ENCODE assay signal across 22 cellular contexts in genomic region chr2:167136876-167137579, GRCh38.
DNase-seq lines count a peak whose midpoint lies in the region; ATAC-seq and TF ChIP-seq lines count a peak whose summit lies in the region.
"Had no signal": no experiment of that assay in that cellular context is flagged by ENCODE, and none has a peak within 500 bp of the region (broad histone marks: within the 10 kb centered on the region; RNA-seq: fewer than 3 reads in every experiment).

No MANE protein-coding gene starts in this region.

- no peaks in the 10 kb centered on the region for H4K20me1 ChIP-seq in SK-N-SH (ENCODE audit: insufficient read depth)
- H4K20me1 ChIP-seq: BLaER1 treated with 17β-estradiol and CSF1 and Interleukin-3, amounts not matched to agents 10 nM and 100 nM had no signal

- CTCF ChIA-PET in SK-N-SH (lab: Yijun Ruan, JAX) = no interaction called here

- H3K4me1 ChIP-seq in SK-N-SH (ENCODE audit: control insufficient read depth in 1 of 2, insufficient read depth in 2 of 2, low read depth in 1 of 2, low read length in 1 of 2) (peaks cover 3 to 34% of the 10 kb centered on the region in 2 experiments), gastroesophageal sphincter (peaks cover 0 to 7% (median 0%) of the 10 kb centered on the region in 3 donors)

- H3K27ac ChIP-seq in SK-N-SH (ENCODE audit: low read depth in 2 of 2, low read length in 1 of 2) (no peak overlapping the region), gastroesophageal sphincter (no peak overlapping the region)
- H3K27ac ChIP-seq: BLaER1 treated with 17β-estradiol and CSF1 and Interleukin-3, amounts not matched to agents 10 nM and 100 nM; HL-60; SJSA1 had no signal

- H3K4me3 ChIP-seq in SK-N-SH (ENCODE audit: low read depth in 2 of 2, low read length in 1 of 2) (no peak overlapping the region), fibroblast of mammary gland (ENCODE audit: control insufficient read depth, low read depth, low read length) (no peak overlapping the region), gastroesophageal sphincter (no peak overlapping the region)
- H3K4me3 ChIP-seq: BLaER1 treated with 17β-estradiol and CSF1 and Interleukin-3, amounts not matched to agents 10 nM and 100 nM; SJSA1 had no signal

- H3K9ac ChIP-seq in SK-N-SH = no peak overlapping the region
- H3K9ac ChIP-seq: BLaER1 treated with 17β-estradiol and CSF1 and Interleukin-3, amounts not matched to agents 10 nM and 100 nM had no signal

- DNase-seq in HFFc6 = no peak
- no peak for DNase-seq in SK-N-SH
- peak; percentile 19 for DNase-seq in fibroblast of mammary gland (ENCODE audit: low read depth)
- no peak for DNase-seq in DMS114 treated with DMSO at 0.1 percent for 48 hours (lab: John Stamatoyannopoulos, UW; ENCODE audit: unreplicated experiment)
- no peak for DNase-seq in NCI-H748 (lab: John Stamatoyannopoulos, UW; ENCODE audit: unreplicated experiment)
- DNase-seq: Calu3; CD8-positive, alpha-beta T cell; DMS53; H7; Karpas-422; MM.1S; NCI-H1105; NCI-H2081 treated with DMSO at 0.1 percent for 48 hours; NCI-H510A treated with DMSO at 0.1 percent for 48 hours; SW 1271 had no signal

- H3K4me2 ChIP-seq in SK-N-SH = 0 out of 2 replicates have a peak overlapping the region, but pooled peaks have one; percentile 21
- H3K4me2 ChIP-seq: BLaER1 treated with 17β-estradiol and CSF1 and Interleukin-3, amounts not matched to agents 10 nM and 100 nM had no signal

- POLR2A ChIA-PET in SK-N-SH (lab: Yijun Ruan, JAX) = no interaction called here

- peaks cover 20% of the 10 kb centered on the region for H3F3A ChIP-seq in SK-N-SH (replicated peaks; ENCODE audit: insufficient read depth)

- no peak for ATAC-seq in GM19035 (IDR thresholded peaks at IDR 0.05; ENCODE audit: unreplicated experiment)
- ATAC-seq in gastroesophageal sphincter = no peak
- ATAC-seq: CD8-positive, alpha-beta T cell had no signal

- H3K9me3 ChIP-seq in SK-N-SH (no peaks in the 10 kb centered on the region), gastroesophageal sphincter (no peaks in the 10 kb centered on the region)
- H3K9me3 ChIP-seq: BLaER1 treated with 17β-estradiol and CSF1 and Interleukin-3, amounts not matched to agents 10 nM and 100 nM; SJSA1 had no signal

- TF ChIP-seq POLR2A in gastroesophageal sphincter (IDR thresholded peaks at IDR 0.05) = no peak

- H3K27me3 Mint-ChIP-seq in HFFc6 (ENCODE audit: insufficient read depth) (no peaks in the 10 kb centered on the region; the same call in 1 of the 2 replicates), nephron (ENCODE audit: low read depth) (no peaks in the 10 kb centered on the region)
- H3K27me3 Mint-ChIP-seq: IgD-negative memory B cell had no signal

- TF ChIP-seq EP300 in SK-N-SH (IDR thresholded peaks at IDR 0.05; ENCODE audit: borderline replicate concordance in 1 of 2, low read depth in 1 of 2, low read length in 1 of 2) = peak in 1 of 2 experiments; percentile 13; a peak in 1 of 4 replicates
- TF ChIP-seq EP300 in gastroesophageal sphincter (IDR thresholded peaks at IDR 0.05) = no peak

- no peak overlapping the region for H3K4me3 Mint-ChIP-seq in HFFc6
- H3K4me3 Mint-ChIP-seq in nephron = no peak overlapping the region
- H3K4me3 Mint-ChIP-seq: CD8-positive, alpha-beta T cell; IgD-negative memory B cell had no signal

- H3K9me2 ChIP-seq in SK-N-SH = no peaks in the 10 kb centered on the region

- WGBS in SK-N-SH (ENCODE audit: low lambda C conversion rate) = 58% methylated on average over 5 of the region's 5 CpGs
- 60 to 69% methylated on average over 5 of the region's 5 CpGs for WGBS in gastroesophageal sphincter (ENCODE audit: low coverage in 1 of 2), 2 donors

- no peaks in the 10 kb centered on the region for H3K36me3 ChIP-seq in SK-N-SH (replicated peaks in 1 of 2; ENCODE audit: control insufficient read depth in 1 of 2, insufficient read depth in 2 of 2, low read length in 1 of 2)
- no peaks in the 10 kb centered on the region for H3K36me3 ChIP-seq in gastroesophageal sphincter
- H3K36me3 ChIP-seq: BLaER1 treated with 17β-estradiol and CSF1 and Interleukin-3, amounts not matched to agents 10 nM and 100 nM; SJSA1 had no signal

- H3K36me3 Mint-ChIP-seq in HFFc6 (ENCODE audit: low read depth) (peaks cover 4% of the 10 kb centered on the region; the same call in 1 of the 2 replicates), nephron (ENCODE audit: low read depth) (no peaks in the 10 kb centered on the region)
- H3K36me3 Mint-ChIP-seq: CD8-positive, alpha-beta T cell; IgD-negative memory B cell had no signal

- H3K4me1 Mint-ChIP-seq in HFFc6 (ENCODE audit: low read depth) (peaks cover 53% of the 10 kb centered on the region), nephron (peaks cover 38% of the 10 kb centered on the region)
- H3K4me1 Mint-ChIP-seq: IgD-negative memory B cell had no signal

- no peak overlapping the region for H2AFZ ChIP-seq in SK-N-SH (ENCODE audit: low read depth)

- H3K9me3 Mint-ChIP-seq in HFFc6 (no peaks in the 10 kb centered on the region), nephron (no peaks in the 10 kb centered on the region)
- H3K9me3 Mint-ChIP-seq: CD8-positive, alpha-beta T cell had no signal

- H3K27ac Mint-ChIP-seq in HFFc6 (0 out of 2 replicates have a peak overlapping the region, but pooled peaks have one; percentile 2), nephron (peak overlapping the region in 2 of 3 experiments; percentile 7 to 54)
- H3K27ac Mint-ChIP-seq: CD8-positive, alpha-beta T cell; IgD-negative memory B cell had no signal

- TF ChIP-seq RAD21 in SK-N-SH (IDR thresholded peaks at IDR 0.05; ENCODE audit: low read length) = no peak

- TF ChIP-seq CTCF in HFFc6 (IDR thresholded peaks at IDR 0.05) = no peak
- TF ChIP-seq CTCF in SK-N-SH (IDR thresholded peaks at IDR 0.05) = no peak
- no peak for TF ChIP-seq CTCF in fibroblast of mammary gland (conservative IDR thresholded peaks at IDR 0.05; ENCODE audit: control insufficient read depth, insufficient read depth, low read depth, low read length)
- no peak for TF ChIP-seq CTCF in nephron (IDR thresholded peaks at IDR 0.05; ENCODE audit: unreplicated experiment in 3 of 3)
- TF ChIP-seq CTCF in gastroesophageal sphincter (IDR thresholded peaks at IDR 0.05) = no peak

- no peaks in the 10 kb centered on the region for H3K27me3 ChIP-seq in SK-N-SH (ENCODE audit: insufficient read depth)
- H3K27me3 ChIP-seq in gastroesophageal sphincter = no peaks in the 10 kb centered on the region
- H3K27me3 ChIP-seq: BLaER1 treated with 17β-estradiol and CSF1 and Interleukin-3, amounts not matched to agents 10 nM and 100 nM; SJSA1 had no signal

- no peaks in the 10 kb centered on the region for H3K79me2 ChIP-seq in SK-N-SH (ENCODE audit: insufficient read depth)

TF ChIP-seq in SK-N-SH, 30 proteins besides CTCF, POLR2A, EP300 and RAD21:
- TF ChIP-seq NRF1 (IDR thresholded peaks at IDR 0.05; ENCODE audit: low read depth, low read length) = no peak
- TF ChIP-seq EZH2phosphoT487 (IDR thresholded peaks at IDR 0.05; ENCODE audit: borderline replicate concordance, low read depth) = no peak
- TF ChIP-seq IRF3 (IDR thresholded peaks at IDR 0.05; ENCODE audit: low read depth, low read length) = no peak
- TF ChIP-seq CHD2 (IDR thresholded peaks at IDR 0.05; ENCODE audit: low read length, partially characterized antibody) = no peak
- no peak for TF ChIP-seq RFX5 (IDR thresholded peaks at IDR 0.05; ENCODE audit: low read length)
- 0 out of 2 replicates have a peak, but pooled peaks have one; percentile 29 for TF ChIP-seq TEAD4 (IDR thresholded peaks at IDR 0.05; ENCODE audit: borderline replicate concordance, insufficient read depth)
- TF ChIP-seq FOSL2 (IDR thresholded peaks at IDR 0.05; ENCODE audit: borderline replicate concordance, low read depth) = peak; percentile 12; the same call in 1 of the 2 replicates
- TF ChIP-seq JUND (IDR thresholded peaks at IDR 0.05) = no peak; the same call in 1 of the 2 replicates
- peak; percentile 11; the same call in 1 of the 2 replicates for TF ChIP-seq TCF12 (IDR thresholded peaks at IDR 0.05)
